In genomic region chr11:63876616-63877015, GRCh38 we compare ENCODE assay signal across 15 cellular contexts. TPM values are rescaled to one million over a fixed set of nuclear protein-coding genes. Genes with fewer than 3 reads are reported as not detected.
DNase-seq lines count a peak whose midpoint lies in the region; ATAC-seq and TF ChIP-seq lines count a peak whose summit lies in the region.
"Had no signal": no experiment of that assay in that cellular context is flagged by ENCODE, and none has a peak within 500 bp of the region (broad histone marks: within the 10 kb centered on the region; RNA-seq: fewer than 3 reads in every experiment).

No MANE protein-coding gene starts in this region.

- no peak for ATAC-seq in stimulated activated naive CD8-positive, alpha-beta T cell treated with anti-CD3 and anti-CD28 coated beads, Interleukin-15, amount 100 ng/mL, for 72 hours
- ATAC-seq: HepG2 had no signal

- H3K4me1 Mint-ChIP-seq in stimulated activated naive CD8-positive, alpha-beta T cell treated with anti-CD3 and anti-CD28 coated beads, Interleukin-15, amount 100 ng/mL, for 72 hours = peaks cover 90% of the 10 kb centered on the region

- H3K27ac ChIP-seq in right atrium auricular region (peak overlapping the region; percentile 71 to 83), angular gyrus (ENCODE audit: low read depth, low read length) (peak overlapping the region; percentile 36), dorsolateral prefrontal cortex (peak overlapping the region in 38 of 59 donors; percentile 2 to 93 (median 56)), substantia nigra (ENCODE audit: low read depth, low read length, poor library complexity, severe bottlenecking) (peak overlapping the region; percentile 10)
- H3K27ac ChIP-seq: GM23248 had no signal

- H3K9me3 Mint-ChIP-seq in stimulated activated naive CD8-positive, alpha-beta T cell treated with anti-CD3 and anti-CD28 coated beads, Interleukin-15, amount 100 ng/mL, for 72 hours = no peaks in the 10 kb centered on the region
- H3K9me3 Mint-ChIP-seq: CD4-positive, alpha-beta T cell had no signal

- H3K27me3 Mint-ChIP-seq in stimulated activated naive CD8-positive, alpha-beta T cell treated with anti-CD3 and anti-CD28 coated beads, Interleukin-15, amount 100 ng/mL, for 72 hours = no peaks in the 10 kb centered on the region
- H3K27me3 Mint-ChIP-seq: B cell; CD4-positive, alpha-beta T cell had no signal

- H3K9me3 ChIP-seq in right atrium auricular region = no peaks in the 10 kb centered on the region

- no peak overlapping the region for H3K4me3 Mint-ChIP-seq in stimulated activated naive CD8-positive, alpha-beta T cell treated with anti-CD3 and anti-CD28 coated beads, Interleukin-15, amount 100 ng/mL, for 72 hours
- H3K4me3 Mint-ChIP-seq: B cell; CD4-positive, alpha-beta T cell had no signal

- TF ChIP-seq CTCF in right atrium auricular region (IDR thresholded peaks at IDR 0.05) = no peak
- TF ChIP-seq CTCF in dorsolateral prefrontal cortex (IDR thresholded peaks at IDR 0.05 in 54 of 56, conservative IDR thresholded peaks at IDR 0.05 in 2 of 56; ENCODE audit: low read depth in 1 of 56, partially characterized antibody in 56 of 56) = no peak

- H3K4me3 ChIP-seq in right atrium auricular region (no peak overlapping the region), dorsolateral prefrontal cortex (no peak overlapping the region)
- H3K4me3 ChIP-seq: GM23248 had no signal

- DNase-seq in right atrium auricular region (ENCODE audit: low spot score) (no peak), cardiac septum (ENCODE audit: low spot score) (no peak), dorsolateral prefrontal cortex (peak in 1 of 10 donors; percentile 47), substantia nigra (lab: John Stamatoyannopoulos, UW) (peak in 1 of 49 donors; percentile 27), NCI-H774 (lab: John Stamatoyannopoulos, UW) (no peak)
- DNase-seq in stimulated activated CD8-positive, alpha-beta memory T cell treated with anti-CD3 and anti-CD28 coated beads, Interleukin-4, amount 100 ng/mL, for 48 hours = no peak
- DNase-seq in stimulated activated naive CD8-positive, alpha-beta T cell treated with anti-CD3 and anti-CD28 coated beads, Interleukin-15, amount 100 ng/mL, for 72 hours = no peak
- DNase-seq: ACHN; C1 segment of cervical spinal cord; CD4-positive, alpha-beta T cell; DMS79; GM23248 had no signal

- H3K27me3 ChIP-seq in right atrium auricular region (no peaks in the 10 kb centered on the region), dorsolateral prefrontal cortex (no peaks in the 10 kb centered on the region)

- intact Hi-C loops in cardiac septum (cut with DNase I) (no loop called here), dorsolateral prefrontal cortex (cut with DNase I) (loop anchor here in 1 of 2 donors (2.0 kb wide), 1 partner anchor 38 kb away; the partner anchor contains the start of gene MARK2)

- peaks cover 5% of the 10 kb centered on the region for H3K36me3 ChIP-seq in right atrium auricular region

- peaks cover 0 to 78% of the 10 kb centered on the region in 2 donors for H3K4me1 ChIP-seq in right atrium auricular region

- H3K27ac Mint-ChIP-seq in stimulated activated naive CD8-positive, alpha-beta T cell treated with anti-CD3 and anti-CD28 coated beads, Interleukin-15, amount 100 ng/mL, for 72 hours = no peak overlapping the region
- H3K27ac Mint-ChIP-seq: B cell had no signal

RNA-seq across cellular contexts. Expression of gene MARK2, which starts 37.7 kb away (rescaled TPM):
- total RNA-seq in right atrium auricular region (10 to 100 TPM; 29.3 to 31.5 TPM), cardiac septum (32.4 TPM), dorsolateral prefrontal cortex (10 to 100 TPM; 47.0 to 75.5 (median 57.9) TPM)

RNA-seq across cellular contexts. Expression of gene RCOR2, which starts 40.3 kb away (rescaled TPM):
- total RNA-seq in right atrium auricular region (1 to 10 TPM in 1 of 2 donors, under 1 TPM in 1; 0.90 to 1.7 TPM), cardiac septum (4.8 TPM), dorsolateral prefrontal cortex (10 to 100 TPM in 73 of 120 experiments, 1 to 10 TPM in 47; 4.7 to 20.2 (median 10.9) TPM)
- total RNA-seq: B cell; CD4-positive, alpha-beta T cell had no signal

Comparison
In these comparisons a context has a peak if more than half of its experiments do, and no peak if none do; other contexts are left out.
1. H3K27ac ChIP-seq: peak in every context shown above with its lines; median percentile 77 in right atrium auricular region; 56 in dorsolateral prefrontal cortex; 36 in angular gyrus; 10 in substantia nigra.